ENCODE assay signal across 40 cellular contexts in genomic region chr20:40558212-40558611, GRCh38.
"Had no signal": no experiment of that assay in that cellular context is flagged by ENCODE, and none has a peak within 500 bp of the region (broad histone marks: within the 10 kb centered on the region; RNA-seq: fewer than 3 reads in every experiment).

No MANE protein-coding gene starts in this region.

- H3K27me3 ChIP-seq: adrenal gland, ascending aorta, body of pancreas, brain microvascular endothelial cell, breast epithelium, cardiac muscle cell had no signal

- H3K27ac Mint-ChIP-seq: activated naive CD4-positive, alpha-beta T cell treated with anti-CD3 and anti-CD28 coated beads for 36 hours; activated naive CD4-positive, alpha-beta T cell treated with anti-CD3 and anti-CD28 coated beads, Interleukin-2, amount 10 ng/mL, durations not matched to agents 7 days and 5 days; activated naive CD4-positive, alpha-beta T cell treated with anti-CD3 and anti-CD28 coated beads, Interleukin-2, amount 50 U/mL, for 24 hours; activated naive CD4-positive, alpha-beta T cell treated with anti-CD3 and anti-CD28 coated beads, Interleukin-2, amount 50 U/mL, for 72 hours; activated naive CD8-positive, alpha-beta T cell; activated naive CD8-positive, alpha-beta T cell treated with anti-CD3 and anti-CD28 coated beads for 36 hours; activated naive CD8-positive, alpha-beta T cell treated with anti-CD3 and anti-CD28 coated beads, Interleukin-2, amount 10 ng/mL, durations not matched to agents 7 days and 5 days; activated naive CD8-positive, alpha-beta T cell treated with anti-CD3 and anti-CD28 coated beads, Interleukin-2, amount 50 U/mL, for 24 hours; activated T-cell treated with anti-CD3 and anti-CD28 coated beads, Interleukin-2, amount 50 U/mL, for 24 hours; activated T-cell treated with anti-CD3 and anti-CD28 coated beads, Interleukin-2, amount 50 U/mL, for 72 hours; activated T-helper 1 cell treated with anti-CD3 and anti-CD28 coated beads, Interleukin-12 subunit alpha, Interleukin-12 subunit beta, Interleukin-2, Interleukin-4 antibody, amounts not matched to agents 30 ng/mL and 10 ng/mL and 1 ng/mL, durations not matched to agents 14 hours and 24 hours and 36 hours; activated T-helper 17 cell treated with anti-CD3 and anti-CD28 coated beads, Interleukin-2, amount 50 U/mL, for 72 hours; activated T-helper 2 cell treated with anti-CD3 and anti-CD28 coated beads, Interferon-gamma antibody, Interleukin-2, Interleukin-4, amounts not matched to agents 10 μg/mL and 5 μg/mL and 100 μg/mL, durations not matched to agents 14 hours and 24 hours and 36 hours; brain had no signal

- H3K4me3 ChIP-seq: adrenal gland, ascending aorta, body of pancreas, breast epithelium, cardiac muscle cell had no signal

- FAIRE-seq: astrocyte, bronchial epithelial cell had no signal

- ATAC-seq: activated naive CD4-positive, alpha-beta T cell treated with anti-CD3 and anti-CD28 coated beads, Interleukin-2, amount 50 U/mL, for 72 hours; activated naive CD8-positive, alpha-beta T cell treated with anti-CD3 and anti-CD28 coated beads, Interleukin-2, amount 50 U/mL, for 24 hours; activated T-cell treated with anti-CD3 and anti-CD28 coated beads, Interleukin-2, amount 50 U/mL, for 4 hours; activated T-cell treated with anti-CD3 and anti-CD28 coated beads, Interleukin-2, amount 50 U/mL, for 72 hours; activated T-helper 17 cell treated with anti-CD3 and anti-CD28 coated beads, Interleukin-2, amount 50 U/mL, for 72 hours; body of pancreas had no signal

- H3K4me3 Mint-ChIP-seq: activated naive CD4-positive, alpha-beta T cell treated with anti-CD3 and anti-CD28 coated beads for 36 hours; activated naive CD4-positive, alpha-beta T cell treated with anti-CD3 and anti-CD28 coated beads, Interleukin-2, amount 10 ng/mL, durations not matched to agents 7 days and 5 days; activated naive CD4-positive, alpha-beta T cell treated with anti-CD3 and anti-CD28 coated beads, Interleukin-2, amount 50 U/mL, for 24 hours; activated naive CD8-positive, alpha-beta T cell; activated naive CD8-positive, alpha-beta T cell treated with anti-CD3 and anti-CD28 coated beads for 36 hours; activated naive CD8-positive, alpha-beta T cell treated with anti-CD3 and anti-CD28 coated beads, Interleukin-2, amount 10 ng/mL, durations not matched to agents 7 days and 5 days; activated naive CD8-positive, alpha-beta T cell treated with anti-CD3 and anti-CD28 coated beads, Interleukin-2, amount 50 U/mL, for 24 hours; activated T-cell treated with anti-CD3 and anti-CD28 coated beads, Interleukin-2, amount 50 U/mL, for 24 hours; activated T-cell treated with anti-CD3 and anti-CD28 coated beads, Interleukin-2, amount 50 U/mL, for 4 hours; activated T-cell treated with anti-CD3 and anti-CD28 coated beads, Interleukin-2, amount 50 U/mL, for 72 hours; activated T-helper 1 cell treated with anti-CD3 and anti-CD28 coated beads, Interleukin-12 subunit alpha, Interleukin-12 subunit beta, Interleukin-2, Interleukin-4 antibody, amounts not matched to agents 30 ng/mL and 10 ng/mL and 1 ng/mL, durations not matched to agents 14 hours and 24 hours and 36 hours; activated T-helper 17 cell treated with anti-CD3 and anti-CD28 coated beads, Interleukin-2, amount 50 U/mL, for 72 hours; brain; central memory CD8-positive, alpha-beta T cell had no signal

- H3K4me1 ChIP-seq: body of pancreas, breast epithelium had no signal

- H3K27ac ChIP-seq: adrenal gland, ascending aorta, body of pancreas, brain microvascular endothelial cell, breast epithelium, cardiac muscle cell had no signal

- H3K27me3 Mint-ChIP-seq: activated naive CD4-positive, alpha-beta T cell treated with anti-CD3 and anti-CD28 coated beads, Interleukin-2, amount 10 ng/mL, durations not matched to agents 7 days and 5 days; activated T-cell treated with anti-CD3 and anti-CD28 coated beads, Interleukin-2, amount 50 U/mL, for 24 hours had no signal

- H3K9me3 Mint-ChIP-seq: activated T-cell treated with anti-CD3 and anti-CD28 coated beads, Interleukin-2, amount 50 U/mL, for 4 hours; activated T-cell treated with anti-CD3 and anti-CD28 coated beads, Interleukin-2, amount 50 U/mL, for 72 hours; activated T-helper 1 cell treated with anti-CD3 and anti-CD28 coated beads, Interleukin-12 subunit alpha, Interleukin-12 subunit beta, Interleukin-2, Interleukin-4 antibody, amounts not matched to agents 30 ng/mL and 10 ng/mL and 1 ng/mL, durations not matched to agents 14 hours and 24 hours and 36 hours; activated T-helper 2 cell treated with anti-CD3 and anti-CD28 coated beads, Interferon-gamma antibody, Interleukin-2, Interleukin-4, amounts not matched to agents 10 μg/mL and 5 μg/mL and 100 μg/mL, durations not matched to agents 14 hours and 24 hours and 36 hours; central memory CD8-positive, alpha-beta T cell had no signal

- H3K4me1 Mint-ChIP-seq: activated naive CD4-positive, alpha-beta T cell treated with anti-CD3 and anti-CD28 coated beads, Interleukin-2, amount 10 ng/mL, durations not matched to agents 7 days and 5 days; activated naive CD4-positive, alpha-beta T cell treated with anti-CD3 and anti-CD28 coated beads, Interleukin-2, amount 50 U/mL, for 24 hours; activated naive CD8-positive, alpha-beta T cell treated with anti-CD3 and anti-CD28 coated beads for 36 hours; activated naive CD8-positive, alpha-beta T cell treated with anti-CD3 and anti-CD28 coated beads, Interleukin-2, amount 10 ng/mL, durations not matched to agents 7 days and 5 days; activated naive CD8-positive, alpha-beta T cell treated with anti-CD3 and anti-CD28 coated beads, Interleukin-2, amount 50 U/mL, for 24 hours; activated T-helper 17 cell treated with anti-CD3 and anti-CD28 coated beads, Interleukin-2, amount 50 U/mL, for 72 hours; central memory CD8-positive, alpha-beta T cell had no signal

- H3K9me3 ChIP-seq: adrenal gland, body of pancreas, breast epithelium had no signal

- H3K36me3 ChIP-seq: adrenal gland, ascending aorta, brain microvascular endothelial cell, breast epithelium, cardiac muscle cell had no signal

- H3K36me3 Mint-ChIP-seq: activated naive CD4-positive, alpha-beta T cell treated with anti-CD3 and anti-CD28 coated beads, Interleukin-2, amount 10 ng/mL, durations not matched to agents 7 days and 5 days; activated naive CD4-positive, alpha-beta T cell treated with anti-CD3 and anti-CD28 coated beads, Interleukin-2, amount 50 U/mL, for 24 hours; activated naive CD8-positive, alpha-beta T cell; activated naive CD8-positive, alpha-beta T cell treated with anti-CD3 and anti-CD28 coated beads for 36 hours; activated naive CD8-positive, alpha-beta T cell treated with anti-CD3 and anti-CD28 coated beads, Interleukin-2, amount 10 ng/mL, durations not matched to agents 7 days and 5 days; brain had no signal

- DNase-seq: activated effector memory CD4-positive, alpha-beta T cell treated with anti-CD3 and anti-CD28 coated beads, Interleukin-2, amount 50 U/mL, for 16 hours; activated effector memory CD4-positive, alpha-beta T cell treated with Interleukin-2 at 50 U/mL for 16 hours; activated gamma-delta T cell; activated gamma-delta T cell treated with Interleukin-2 at 50 U/mL for 16 hours; activated naive CD4-positive, alpha-beta T cell; activated naive CD4-positive, alpha-beta T cell treated with anti-CD3 and anti-CD28 coated beads for 36 hours; activated naive CD4-positive, alpha-beta T cell treated with anti-CD3 and anti-CD28 coated beads, Interleukin-2, amount 10 ng/mL, durations not matched to agents 7 days and 5 days; activated naive CD4-positive, alpha-beta T cell treated with anti-CD3 and anti-CD28 coated beads, Interleukin-2, amount 50 U/mL, for 16 hours; activated naive CD4-positive, alpha-beta T cell treated with Interleukin-2 at 50 U/mL for 16 hours; activated naive CD8-positive, alpha-beta T cell treated with anti-CD3 and anti-CD28 coated beads for 36 hours; activated naive CD8-positive, alpha-beta T cell treated with anti-CD3 and anti-CD28 coated beads, Interleukin-2, amount 10 ng/mL, durations not matched to agents 7 days and 5 days; activated naive CD8-positive, alpha-beta T cell treated with anti-CD3 and anti-CD28 coated beads, Interleukin-2, amount 50 U/mL, for 24 hours; activated T-cell treated with anti-CD3 and anti-CD28 coated beads, Interleukin-2, amount 50 U/mL, for 1 hour; activated T-cell treated with anti-CD3 and anti-CD28 coated beads, Interleukin-2, amount 50 U/mL, for 24 hours; activated T-cell treated with anti-CD3 and anti-CD28 coated beads, Interleukin-2, amount 50 U/mL, for 4 hours; activated T-cell treated with anti-CD3 and anti-CD28 coated beads, Interleukin-2, amount 50 U/mL, for 48 hours; activated T-cell treated with anti-CD3 and anti-CD28 coated beads, Interleukin-2, amount 50 U/mL, for 72 hours; adrenal gland; amniotic stem cell; amygdala; anterior cingulate cortex; aorta; body of pancreas; brain microvascular endothelial cell; caudate nucleus; central memory CD4-positive, alpha-beta T cell; cerebellar nuclear complex had no signal
